ENCODE assay signal across 1 cellular context in the genomic region with DNA sequence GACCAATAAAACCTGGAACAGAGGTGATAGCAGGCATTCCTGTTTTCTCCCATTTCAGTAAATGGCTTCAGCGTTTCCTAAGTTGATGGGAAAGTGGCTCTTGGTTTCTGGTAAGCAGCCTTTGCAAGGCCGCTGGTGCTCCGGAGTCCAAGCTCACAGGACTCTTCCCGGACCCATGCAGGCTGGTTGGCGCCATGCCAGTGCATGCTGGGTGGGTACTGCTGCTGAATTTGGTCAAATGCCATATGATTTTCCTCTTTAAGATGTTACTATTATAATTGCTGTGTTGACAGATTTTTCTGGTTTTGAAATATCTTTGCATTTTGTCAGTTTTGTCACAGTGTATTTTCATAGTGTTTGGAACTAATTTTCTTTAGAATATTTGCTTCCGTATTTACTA.
TF ChIP-seq lines count a peak whose summit lies in the region.

No MANE protein-coding gene starts in this region.

TF ChIP-seq in IMR-90, 13 proteins besides CTCF, POLR2A, EP300 and RAD21:
- TF ChIP-seq CEBPB (IDR thresholded peaks at IDR 0.05; ENCODE audit: low read depth, low read length) (no peak), MAFK (IDR thresholded peaks at IDR 0.05; ENCODE audit: low read depth, low read length) (peak; percentile 88)
